14 cellular contexts compared by ENCODE assay signal in genomic region chr1:226360106-226360746, GRCh38. TPM values are rescaled to one million over a fixed set of nuclear protein-coding genes. Genes with fewer than 3 reads are reported as not detected.
A peak's percentile ranks its signal among the peaks of the same experiment; 100 is the strongest.
DNase-seq lines count a peak whose midpoint lies in the region; ATAC-seq and TF ChIP-seq lines count a peak whose summit lies in the region.
"Had no signal": no experiment of that assay in that cellular context is flagged by ENCODE, and none has a peak within 500 bp of the region (broad histone marks: within the 10 kb centered on the region; RNA-seq: fewer than 3 reads in every experiment).

No MANE protein-coding gene starts in this region.

- ATAC-seq in GM19035 (IDR thresholded peaks at IDR 0.05; ENCODE audit: unreplicated experiment) (peak; percentile 64), HG02678 (IDR thresholded peaks at IDR 0.05; ENCODE audit: unreplicated experiment) (peak; percentile 68), HG03442 (IDR thresholded peaks at IDR 0.05; ENCODE audit: unreplicated experiment) (peak; percentile 81)

- H3K9ac ChIP-seq in trophoblast cell (ENCODE audit: low read length), result no peak overlapping the region

- H2BK5ac ChIP-seq in trophoblast cell (ENCODE audit: low read depth, low read length, poor library complexity), result no peak overlapping the region

- WGBS in trophoblast cell (ENCODE audit: extremely low coverage, insufficient coverage, insufficient read length), result no CpG with 5 or more reads among the region's 8 CpGs

- H4K12ac ChIP-seq in trophoblast cell (ENCODE audit: low read depth, low read length), result no peak overlapping the region

- H3K4ac ChIP-seq in trophoblast cell (ENCODE audit: low read depth, low read length), result no peak overlapping the region

- H3K18ac ChIP-seq in trophoblast cell (ENCODE audit: low read length), result no peak overlapping the region

- no peak overlapping the region for H3K4me2 ChIP-seq in trophoblast cell (ENCODE audit: low read length)

- intact Hi-C loops in posterior cingulate gyrus (cut with DNase I), result no loop called here

- no peak overlapping the region for H4K8ac ChIP-seq in trophoblast cell (ENCODE audit: low read depth, low read length)

- H3K27ac ChIP-seq in trophoblast cell (ENCODE audit: low read depth, low read length), result no peak overlapping the region
- H3K27ac ChIP-seq: skin epidermis had no signal

- no peaks in the 10 kb centered on the region for H3K9me3 ChIP-seq in trophoblast cell (ENCODE audit: insufficient read depth, low read depth, low read length)

- H2BK12ac ChIP-seq in trophoblast cell (ENCODE audit: low read length), result no peak overlapping the region

- no peak overlapping the region for H3K14ac ChIP-seq in trophoblast cell (ENCODE audit: low read length)

- H3K79me1 ChIP-seq in trophoblast cell (ENCODE audit: low read length), result no peaks in the 10 kb centered on the region

- POLR2A ChIA-PET in GM10248 (lab: Yijun Ruan, JAX), result no interaction called here

- H4K91ac ChIP-seq in trophoblast cell (ENCODE audit: low read depth, low read length), result no peak overlapping the region

- peak; percentile 45 for DNase-seq in GM10248 (ENCODE audit: extremely low spot score)
- no peak for DNase-seq in trophoblast cell
- DNase-seq in Kasumi-1 (lab: John Stamatoyannopoulos, UW), result no peak
- no peak for DNase-seq in DMS153 treated with DMSO at 0.1 percent for 48 hours (lab: John Stamatoyannopoulos, UW; ENCODE audit: unreplicated experiment)
- no peak for DNase-seq in posterior cingulate gyrus
- DNase-seq: activated CD4-positive, CD25-positive, alpha-beta regulatory T cell; activated gamma-delta T cell; cerebellar nuclear complex; immature natural killer cell; NCI-H2171 treated with DMSO at 0.1 percent for 48 hours had no signal

- no peak overlapping the region for H2BK120ac ChIP-seq in trophoblast cell (ENCODE audit: insufficient read depth, low read length, poor library complexity)

- H2AK5ac ChIP-seq in trophoblast cell (ENCODE audit: low read length), result no peak overlapping the region

- no peaks in the 10 kb centered on the region for H3K79me2 ChIP-seq in trophoblast cell (ENCODE audit: control insufficient read depth, insufficient read depth, low read length, poor library complexity)

- H3K4me1 ChIP-seq in trophoblast cell (ENCODE audit: control insufficient read depth in 1 of 2, insufficient read depth in 2 of 2, low read length in 2 of 2), result no peaks in the 10 kb centered on the region

- H3K36me3 ChIP-seq in trophoblast cell (ENCODE audit: control insufficient read depth in 1 of 2, insufficient read depth in 2 of 2, low read length in 2 of 2), result peaks cover 26 to 60% of the 10 kb centered on the region in 2 experiments

- H3K4me3 ChIP-seq in trophoblast cell (ENCODE audit: low read depth, low read length), result no peak overlapping the region
- H3K4me3 ChIP-seq: skin epidermis had no signal

- H3K27me3 ChIP-seq in trophoblast cell (ENCODE audit: insufficient read depth, low read length), result no peaks in the 10 kb centered on the region

- no peak overlapping the region for H2AFZ ChIP-seq in trophoblast cell (ENCODE audit: insufficient read depth, low read length, poor library complexity)

- CTCF ChIA-PET in GM10248 (lab: Yijun Ruan, JAX), result interaction anchor here (0.8 to 2.9 kb wide), 4 partner anchors 27 to 178 kb away, joined by 3 to 10 read pairs (median 3); no protein-coding TSS in a partner anchor

- H3K23ac ChIP-seq in trophoblast cell (ENCODE audit: low read length), result no peak overlapping the region

- TF ChIP-seq CTCF in GM10248 (IDR thresholded peaks at IDR 0.05; ENCODE audit: control extremely low read depth, extremely low read depth, low read depth, missing control alignments), result no peak

RNA-seq across cellular contexts. Expression of gene PARP1, which starts 47.7 kb away (rescaled TPM):
- 55.7 and 59.1 TPM in 2 replicates for polyA plus RNA-seq in trophoblast cell (2013)

RNA-seq across cellular contexts. Expression of gene LIN9, which starts 51.3 kb away (rescaled TPM):
- polyA plus RNA-seq in trophoblast cell (2013), result 11.3 and 11.4 TPM in 2 replicates
